In genomic region chr14:102723650-102724049, GRCh38 we compare ENCODE assay signal across 19 cellular contexts.
"Had no signal": no experiment of that assay in that cellular context is flagged by ENCODE, and none has a peak within 500 bp of the region (broad histone marks: within the 10 kb centered on the region; RNA-seq: fewer than 3 reads in every experiment).

No MANE protein-coding gene starts in this region.

- H3K4me2 ChIP-seq: smooth muscle cell had no signal

- DNase-seq: activated B cell treated with CpG ODN at 0.5 μM for 24 hours; activated CD4-positive, alpha-beta T cell treated with anti-CD3 and anti-CD28 coated beads for 36 hours; activated CD4-positive, alpha-beta T cell treated with anti-CD3 and anti-CD28 coated beads, Interleukin-2, amount 50 U/mL, for 4 hours; activated naive CD4-positive, alpha-beta T cell treated with Interleukin-2 at 50 U/mL for 16 hours; activated naive CD8-positive, alpha-beta T cell treated with anti-CD3 and anti-CD28 coated beads for 36 hours; activated T-cell treated with anti-CD3 and anti-CD28 coated beads, Interleukin-2, amount 50 U/mL, for 48 hours; effector memory CD8-positive, alpha-beta T cell; foreskin fibroblast; pancreas; stimulated activated CD4-positive, alpha-beta T cell treated with anti-CD3 and anti-CD28 coated beads, Interleukin-15, amount 100 ng/mL, for 24 hours; stimulated activated CD8-positive, alpha-beta memory T cell treated with anti-CD3 and anti-CD28 coated beads, Interleukin-4, amount 100 ng/mL, for 48 hours; stimulated activated naive B cell treated with anti-CD40 and anti-IgM and Interleukin-4, amounts not matched to agents 10 μg/mL and 1 μg/mL and 100 μg/mL, for 72 hours; T1000 had no signal

- H3K4me1 ChIP-seq: pancreas, vagina had no signal

- H3K27ac ChIP-seq: cardiac muscle cell, neutrophil, pancreas, thoracic aorta, vagina had no signal

- H3K4me3 ChIP-seq: cardiac muscle cell, lung, pancreas, smooth muscle cell, thoracic aorta, vagina had no signal

- H3K27me3 ChIP-seq: cardiac muscle cell, neutrophil, pancreas, vagina had no signal

- H3K9me3 ChIP-seq: neutrophil, pancreas, thoracic aorta, vagina had no signal
